ENCODE assay signal across 9 cellular contexts in genomic region chr15:101206173-101206572, GRCh38. TPM values are rescaled to one million over a fixed set of nuclear protein-coding genes. Genes with fewer than 3 reads are reported as not detected.
A peak's percentile ranks its signal among the peaks of the same experiment; 100 is the strongest.
DNase-seq lines count a peak whose midpoint lies in the region; ATAC-seq and TF ChIP-seq lines count a peak whose summit lies in the region.
"Had no signal": no experiment of that assay in that cellular context is flagged by ENCODE, and none has a peak within 500 bp of the region (broad histone marks: within the 10 kb centered on the region; RNA-seq: fewer than 3 reads in every experiment).

No MANE protein-coding gene starts in this region.

- H3K27ac Mint-ChIP-seq in activated CD4-positive, alpha-beta T cell treated with anti-CD3 and anti-CD28 coated beads, Interleukin-2, amount 10 ng/mL, durations not matched to agents 7 days and 5 days: peak overlapping the region; percentile 91

- peaks cover 83% of the 10 kb centered on the region for H3K4me1 Mint-ChIP-seq in activated CD4-positive, alpha-beta T cell treated with anti-CD3 and anti-CD28 coated beads, Interleukin-2, amount 10 ng/mL, durations not matched to agents 7 days and 5 days

- H3K9me3 Mint-ChIP-seq in activated CD4-positive, alpha-beta T cell treated with anti-CD3 and anti-CD28 coated beads, Interleukin-2, amount 10 ng/mL, durations not matched to agents 7 days and 5 days: no peaks in the 10 kb centered on the region

- no peak for ATAC-seq in HG03460 (IDR thresholded peaks at IDR 0.05; ENCODE audit: unreplicated experiment)

- H3K36me3 Mint-ChIP-seq in activated CD4-positive, alpha-beta T cell treated with anti-CD3 and anti-CD28 coated beads, Interleukin-2, amount 10 ng/mL, durations not matched to agents 7 days and 5 days (ENCODE audit: low read depth): peaks cover 17% of the 10 kb centered on the region

- H3K4me3 ChIP-seq in choroid plexus epithelial cell (ENCODE audit: low read depth, low read length): no peak overlapping the region

- TF ChIP-seq CTCF in choroid plexus epithelial cell (conservative IDR thresholded peaks at IDR 0.05; ENCODE audit: low read depth, low read length): no peak

- H3K4me3 Mint-ChIP-seq in activated CD4-positive, alpha-beta T cell treated with anti-CD3 and anti-CD28 coated beads, Interleukin-2, amount 10 ng/mL, durations not matched to agents 7 days and 5 days: peak overlapping the region; percentile 69

- CTCF ChIA-PET in activated CD4-positive, alpha-beta T cell treated with anti-CD3 and anti-CD28 coated beads, Interleukin-2, amount 10 ng/mL, durations not matched to agents 7 days and 5 days (lab: Charles Lee): interaction anchor here (0.6 to 1.5 kb wide), 6 partner anchors 9 to 118 kb away, joined by 3 to 5 read pairs (median 3); no protein-coding TSS in a partner anchor

- H3K27me3 Mint-ChIP-seq in activated CD4-positive, alpha-beta T cell treated with anti-CD3 and anti-CD28 coated beads, Interleukin-2, amount 10 ng/mL, durations not matched to agents 7 days and 5 days: no peaks in the 10 kb centered on the region

- peak; percentile 66 for DNase-seq in EL
- DNase-seq in activated CD4-positive, alpha-beta T cell treated with anti-CD3 and anti-CD28 coated beads, Interleukin-2, amount 10 ng/mL, durations not matched to agents 7 days and 5 days: peak; percentile 72
- peak; percentile 58 for DNase-seq in choroid plexus epithelial cell (ENCODE audit: low read depth)
- DNase-seq in stimulated activated CD4-positive, alpha-beta T cell treated with anti-CD3 and anti-CD28 coated beads, Interleukin-2, amount 100 ng/mL, for 4 hours (ENCODE audit: low read depth): peak; percentile 92
- no peak for DNase-seq in NCI-H526 treated with DMSO at 0.1 percent for 48 hours (lab: John Stamatoyannopoulos, UW)
- DNase-seq in NCI-H2081 treated with DMSO at 0.1 percent for 48 hours (lab: John Stamatoyannopoulos, UW): no peak
- no peak for DNase-seq in superior temporal gyrus (ENCODE audit: extremely low spot score)
- DNase-seq: NCI-H345 had no signal

- POLR2A ChIA-PET in activated CD4-positive, alpha-beta T cell treated with anti-CD3 and anti-CD28 coated beads, Interleukin-2, amount 10 ng/mL, durations not matched to agents 7 days and 5 days (lab: Charles Lee): interaction anchor here (0.6 to 0.7 kb wide), 2 partner anchors 38 to 114 kb away, joined by 3 read pairs; no protein-coding TSS in a partner anchor

RNA-seq across cellular contexts. Expression of gene CHSY1, which starts 45.7 kb away (rescaled TPM):
- total RNA-seq in activated CD4-positive, alpha-beta T cell treated with anti-CD3 and anti-CD28 coated beads, Interleukin-2, amount 10 ng/mL, durations not matched to agents 7 days and 5 days: 10 to 100 TPM; 32.5 to 39.6 TPM

Comparison
In these comparisons a context has a peak if more than half of its experiments do, and no peak if none do; other contexts are left out.
1. DNase-seq: peak in EL (single experiment), activated CD4-positive, alpha-beta T cell treated with anti-CD3 and anti-CD28 coated beads, Interleukin-2, amount 10 ng/mL, durations not matched to agents 7 days and 5 days (single experiment), choroid plexus epithelial cell (single experiment) and stimulated activated CD4-positive, alpha-beta T cell treated with anti-CD3 and anti-CD28 coated beads, Interleukin-2, amount 100 ng/mL, for 4 hours (single experiment); none in NCI-H526 treated with DMSO at 0.1 percent for 48 hours (single experiment), NCI-H2081 treated with DMSO at 0.1 percent for 48 hours (single experiment) and superior temporal gyrus (single experiment).